Comparison of ENCODE assay signal across 7 cellular contexts in genomic region chr2:8603356-8603755, GRCh38.
DNase-seq lines count a peak whose midpoint lies in the region; ATAC-seq and TF ChIP-seq lines count a peak whose summit lies in the region.
"Not testable (repeated sequence)": the region's sequence is repeated elsewhere in the genome, so short reads cannot be mapped to it uniquely, and the experiment has no call there.

No MANE protein-coding gene starts in this region.

- H3K4me3 Mint-ChIP-seq in Caco-2 (ENCODE audit: unreplicated experiment); stimulated activated naive B cell treated with anti-CD40 and anti-IgM and Interleukin-4, amounts not matched to agents 10 μg/mL and 1 μg/mL and 100 μg/mL, for 72 hours: not testable (repeated sequence)

- POLR2A ChIA-PET in Caco-2 (lab: Charles Lee); PC-3 (lab: Charles Lee; ENCODE audit: unreplicated experiment): not testable (repeated sequence)

- CTCF ChIA-PET in Caco-2 (lab: Charles Lee): interaction anchor here (0.6 kb wide), 1 partner anchor 18 kb away, joined by 5 read pairs; no protein-coding TSS in a partner anchor
- CTCF ChIA-PET in PC-3 (lab: Charles Lee): not testable (repeated sequence)

- TF ChIP-seq CTCF in Caco-2 (IDR thresholded peaks at IDR 0.05; ENCODE audit: insufficient read depth in 1 of 2, low read depth in 1 of 2, low read length in 1 of 2, severe bottlenecking in 1 of 2, unreplicated experiment in 1 of 2); PC-3 (conservative IDR thresholded peaks at IDR 0.05; ENCODE audit: low read depth, low read length); lower lobe of right lung (IDR thresholded peaks at IDR 0.05); parathyroid adenoma (IDR thresholded peaks at IDR 0.05); prostate gland (IDR thresholded peaks at IDR 0.05): not testable (repeated sequence)

- intact Hi-C loops in Caco-2 (cut with micrococcal nuclease; ENCODE audit: unreplicated experiment); lower lobe of right lung (cut with DNase I); prostate gland (cut with DNase I): not testable (repeated sequence)
- intact Hi-C loops in PC-3 (cut with micrococcal nuclease): loop anchor here (10.0 kb wide), 1 partner anchor 159 kb away; no protein-coding TSS in a partner anchor

- not testable (repeated sequence) for H3K27me3 Mint-ChIP-seq in Caco-2 (ENCODE audit: insufficient read depth, unreplicated experiment)
- H3K27me3 Mint-ChIP-seq in stimulated activated naive B cell treated with anti-CD40 and anti-IgM and Interleukin-4, amounts not matched to agents 10 μg/mL and 1 μg/mL and 100 μg/mL, for 72 hours: peaks cover 0 to 12% of the 10 kb centered on the region in 2 donors

- H3K4me1 Mint-ChIP-seq in Caco-2 (ENCODE audit: low read depth, unreplicated experiment): peaks cover 49% of the 10 kb centered on the region
- peaks cover 15 to 27% of the 10 kb centered on the region in 2 donors for H3K4me1 Mint-ChIP-seq in stimulated activated naive B cell treated with anti-CD40 and anti-IgM and Interleukin-4, amounts not matched to agents 10 μg/mL and 1 μg/mL and 100 μg/mL, for 72 hours

- H3K9me3 ChIP-seq in Caco-2; PC-3 (ENCODE audit: low read length); adipocyte (ENCODE audit: control insufficient read depth, low read length); lower lobe of right lung; parathyroid adenoma (ENCODE audit: control insufficient read depth, low read length); prostate gland: not testable (repeated sequence)

- not testable (repeated sequence) for H3K36me3 Mint-ChIP-seq in Caco-2 (ENCODE audit: insufficient read depth, unreplicated experiment); stimulated activated naive B cell treated with anti-CD40 and anti-IgM and Interleukin-4, amounts not matched to agents 10 μg/mL and 1 μg/mL and 100 μg/mL, for 72 hours

- H3K27me3 ChIP-seq in Caco-2 (replicated peaks; ENCODE audit: control insufficient read depth, insufficient read depth, low read length); PC-3 (ENCODE audit: low read length); adipocyte (replicated peaks; ENCODE audit: control insufficient read depth, insufficient read depth, low read length); lower lobe of right lung (ENCODE audit: low read depth); parathyroid adenoma (ENCODE audit: control insufficient read depth, insufficient read depth, low read length); prostate gland (replicated peaks; ENCODE audit: insufficient read depth): not testable (repeated sequence)

- not testable (repeated sequence) for ATAC-seq in PC-3; lower lobe of right lung; stimulated activated naive B cell treated with anti-CD40 and anti-IgM and Interleukin-4, amounts not matched to agents 10 μg/mL and 1 μg/mL and 100 μg/mL, for 72 hours (replicated peaks)

- not testable (repeated sequence) for BruUV-seq in Caco-2 (replicated peaks; lab: Mats Ljungman, UMichigan); PC-3 (replicated peaks; lab: Mats Ljungman, UMichigan)

- not testable (repeated sequence) for DNase-seq in Caco-2; PC-3; prostate gland (ENCODE audit: low spot score); stimulated activated naive B cell treated with anti-CD40 and anti-IgM and Interleukin-4, amounts not matched to agents 10 μg/mL and 1 μg/mL and 100 μg/mL, for 72 hours
- DNase-seq in adipocyte (ENCODE audit: low read depth) (peak; percentile 7), lower lobe of right lung (peak; percentile 10)

- not testable (repeated sequence) for H3K9ac ChIP-seq in PC-3 (ENCODE audit: low read length); adipocyte (ENCODE audit: low read length); parathyroid adenoma

- H3K4me3 ChIP-seq in Caco-2 (ENCODE audit: low read depth, low read length); PC-3 (ENCODE audit: low read length); adipocyte (ENCODE audit: low read length); lower lobe of right lung; parathyroid adenoma (ENCODE audit: low read depth, low read length); prostate gland: not testable (repeated sequence)

- H3K9me3 Mint-ChIP-seq in Caco-2 (ENCODE audit: unreplicated experiment); stimulated activated naive B cell treated with anti-CD40 and anti-IgM and Interleukin-4, amounts not matched to agents 10 μg/mL and 1 μg/mL and 100 μg/mL, for 72 hours: not testable (repeated sequence)

- H3K4me2 ChIP-seq in PC-3 (ENCODE audit: low read length): 0 out of 2 replicates have a peak overlapping the region, but pooled peaks have one; percentile 18
- H3K4me2 ChIP-seq in parathyroid adenoma (ENCODE audit: low read length): not testable (repeated sequence)

- H3F3A ChIP-seq in PC-3 (ENCODE audit: low read length, unreplicated experiment): not testable (repeated sequence)

- peak overlapping the region; percentile 24; the same call in 1 of the 2 replicates for H3K27ac ChIP-seq in PC-3 (ENCODE audit: low read length)
- H3K27ac ChIP-seq in lower lobe of right lung: not testable (repeated sequence)
- peak overlapping the region; percentile 6 for H3K27ac ChIP-seq in parathyroid adenoma
- H3K27ac ChIP-seq in prostate gland: peak overlapping the region; percentile 8 to 59

- H3K4me1 ChIP-seq in Caco-2 (peaks cover 79% of the 10 kb centered on the region), PC-3 (ENCODE audit: insufficient read depth, low read length) (peaks cover 57% of the 10 kb centered on the region), adipocyte (ENCODE audit: control insufficient read depth, insufficient read depth, low read length) (peaks cover 14% of the 10 kb centered on the region)
- H3K4me1 ChIP-seq in lower lobe of right lung; parathyroid adenoma; prostate gland (replicated peaks): not testable (repeated sequence)

- peak overlapping the region; percentile 47 for H3K27ac Mint-ChIP-seq in Caco-2 (ENCODE audit: unreplicated experiment)
- peak overlapping the region; percentile 80 for H3K27ac Mint-ChIP-seq in stimulated activated naive B cell treated with anti-CD40 and anti-IgM and Interleukin-4, amounts not matched to agents 10 μg/mL and 1 μg/mL and 100 μg/mL, for 72 hours

- not testable (repeated sequence) for H3K9me2 ChIP-seq in PC-3 (replicated peaks; ENCODE audit: low read length)

- not testable (repeated sequence) for H2AFZ ChIP-seq in PC-3 (ENCODE audit: low read length); parathyroid adenoma

- not testable (repeated sequence) for TF ChIP-seq POLR2A in prostate gland (IDR thresholded peaks at IDR 0.05)

- WGBS in prostate gland: 88% methylated on average over 4 of the region's 4 CpGs

- H3K36me3 ChIP-seq in Caco-2 (ENCODE audit: control insufficient read depth, insufficient read depth, low read length); PC-3 (ENCODE audit: low read depth, low read length); adipocyte (ENCODE audit: control insufficient read depth, insufficient read depth, low read length, severe bottlenecking); lower lobe of right lung; parathyroid adenoma (ENCODE audit: control insufficient read depth, insufficient read depth, low read length); prostate gland: not testable (repeated sequence)

- not testable (repeated sequence) for H4K20me1 ChIP-seq in PC-3 (ENCODE audit: low read length)

- not testable (repeated sequence) for H3K79me2 ChIP-seq in PC-3 (ENCODE audit: low read length); parathyroid adenoma
